Comparison of ENCODE assay signal across 12 cellular contexts in genomic region chr2:30464544-30465170, GRCh38. TPM values are rescaled to one million over a fixed set of nuclear protein-coding genes. Genes with fewer than 3 reads are reported as not detected.
DNase-seq lines count a peak whose midpoint lies in the region; ATAC-seq and TF ChIP-seq lines count a peak whose summit lies in the region.
"Had no signal": no experiment of that assay in that cellular context is flagged by ENCODE, and none has a peak within 500 bp of the region (broad histone marks: within the 10 kb centered on the region; RNA-seq: fewer than 3 reads in every experiment).

No MANE protein-coding gene starts in this region.

- H3F3A ChIP-seq in GM23248 (ENCODE audit: insufficient read depth) = no peaks in the 10 kb centered on the region
- no peaks in the 10 kb centered on the region for H3F3A ChIP-seq in OCI-LY1 (ENCODE audit: insufficient read depth, low read length)

- H3K9me2 ChIP-seq in GM23248 (ENCODE audit: insufficient read depth) (no peaks in the 10 kb centered on the region), OCI-LY1 (ENCODE audit: low read depth, low read length) (no peaks in the 10 kb centered on the region)

- H3K79me2 ChIP-seq in GM23248 (ENCODE audit: insufficient read depth) (peaks cover 81% of the 10 kb centered on the region), OCI-LY1 (ENCODE audit: insufficient read depth, low read length) (peaks cover 34% of the 10 kb centered on the region), parathyroid adenoma (peaks cover 8% of the 10 kb centered on the region)

- H3K4me3 Mint-ChIP-seq in endodermal cell = no peak overlapping the region
- H3K4me3 Mint-ChIP-seq: activated naive CD4-positive, alpha-beta T cell treated with anti-CD3 and anti-CD28 coated beads, Interleukin-2, amount 10 ng/mL, durations not matched to agents 7 days and 5 days had no signal

- H3K9me3 ChIP-seq in GM23248 (ENCODE audit: low read depth) (no peaks in the 10 kb centered on the region), OCI-LY1 (ENCODE audit: low read length) (peaks cover 8% of the 10 kb centered on the region), endodermal cell (ENCODE audit: control insufficient read depth, low read length) (no peaks in the 10 kb centered on the region), parathyroid adenoma (ENCODE audit: control insufficient read depth, low read length) (no peaks in the 10 kb centered on the region)
- H3K9me3 ChIP-seq: transverse colon had no signal

- H3K36me3 Mint-ChIP-seq in endodermal cell (ENCODE audit: low read depth) = peaks cover 14% of the 10 kb centered on the region

- H3K27me3 ChIP-seq in GM23248 (replicated peaks; ENCODE audit: insufficient read depth) (no peaks in the 10 kb centered on the region), OCI-LY1 (ENCODE audit: insufficient read depth, low read length) (no peaks in the 10 kb centered on the region), endodermal cell (ENCODE audit: control insufficient read depth, insufficient read depth, low read length, poor library complexity, severe bottlenecking) (no peaks in the 10 kb centered on the region), parathyroid adenoma (ENCODE audit: control insufficient read depth, insufficient read depth, low read length) (no peaks in the 10 kb centered on the region)
- H3K27me3 ChIP-seq: transverse colon had no signal

- H3K4me1 ChIP-seq in GM23248 (ENCODE audit: insufficient read depth) (0 out of 2 replicates have a peak, but pooled peaks cover 5% of the 10 kb centered on the region), OCI-LY1 (ENCODE audit: insufficient read depth, low read length, severe bottlenecking) (peaks cover 20% of the 10 kb centered on the region), endodermal cell (ENCODE audit: control insufficient read depth, insufficient read depth, low read length) (no peaks in the 10 kb centered on the region), parathyroid adenoma (no peaks in the 10 kb centered on the region)

- peaks cover 10% of the 10 kb centered on the region for H3K4me1 Mint-ChIP-seq in endodermal cell

- DNase-seq in GM23248 (no peak), endodermal cell (no peak), GDM1 (lab: John Stamatoyannopoulos, UW) (no peak)
- DNase-seq: activated naive CD4-positive, alpha-beta T cell treated with anti-CD3 and anti-CD28 coated beads, Interleukin-2, amount 10 ng/mL, durations not matched to agents 7 days and 5 days; C1 segment of cervical spinal cord; central memory CD4-positive, alpha-beta T cell; transverse colon had no signal

- in situ Hi-C loops in GM23248 (cut with MboI) = no loop called here

- H3K4me2 ChIP-seq in GM23248 (ENCODE audit: unreplicated experiment) (no peak overlapping the region), OCI-LY1 (ENCODE audit: low read length) (peak overlapping the region; percentile 33; the same call in 1 of the 2 replicates), parathyroid adenoma (ENCODE audit: low read length) (no peak overlapping the region)

- H4K20me1 ChIP-seq in GM23248 (ENCODE audit: insufficient read depth) (no peaks in the 10 kb centered on the region), OCI-LY1 (ENCODE audit: insufficient read depth, low read length) (no peaks in the 10 kb centered on the region)

- H3K27ac ChIP-seq in GM23248 = no peak overlapping the region
- H3K27ac ChIP-seq in OCI-LY1 (ENCODE audit: low read depth, low read length, poor library complexity, severe bottlenecking) = no peak overlapping the region
- peak overlapping the region; percentile 49 for H3K27ac ChIP-seq in endodermal cell (ENCODE audit: low read depth, low read length)
- H3K27ac ChIP-seq in parathyroid adenoma = peak overlapping the region; percentile 22

- no peaks in the 10 kb centered on the region for H3K27me3 Mint-ChIP-seq in endodermal cell (ENCODE audit: insufficient read depth)
- H3K27me3 Mint-ChIP-seq: activated naive CD4-positive, alpha-beta T cell treated with anti-CD3 and anti-CD28 coated beads, Interleukin-2, amount 10 ng/mL, durations not matched to agents 7 days and 5 days had no signal

- ATAC-seq in GM21717 (IDR thresholded peaks at IDR 0.05; ENCODE audit: unreplicated experiment) (no peak), GM19397 (IDR thresholded peaks at IDR 0.05; ENCODE audit: unreplicated experiment) (no peak), HG02970 (IDR thresholded peaks at IDR 0.05; ENCODE audit: low FRiP score, unreplicated experiment) (no peak)

- H3K36me3 ChIP-seq in GM23248 (ENCODE audit: low read depth) = no peaks in the 10 kb centered on the region
- no peaks in the 10 kb centered on the region; the same call in 1 of the 2 replicates for H3K36me3 ChIP-seq in OCI-LY1 (ENCODE audit: insufficient read depth, low read length)
- peaks cover 1% of the 10 kb centered on the region for H3K36me3 ChIP-seq in endodermal cell (ENCODE audit: control insufficient read depth, insufficient read depth, low read length)
- H3K36me3 ChIP-seq in parathyroid adenoma (ENCODE audit: control insufficient read depth, insufficient read depth, low read length) = no peaks in the 10 kb centered on the region
- H3K36me3 ChIP-seq: transverse colon had no signal

- peak overlapping the region; percentile 5 for H3K27ac Mint-ChIP-seq in endodermal cell
- H3K27ac Mint-ChIP-seq: activated naive CD4-positive, alpha-beta T cell treated with anti-CD3 and anti-CD28 coated beads, Interleukin-2, amount 10 ng/mL, durations not matched to agents 7 days and 5 days had no signal

- H2AFZ ChIP-seq in GM23248 (peak overlapping the region; percentile 53; the same call in 1 of the 2 replicates), OCI-LY1 (ENCODE audit: low read length) (no peak overlapping the region), parathyroid adenoma (no peak overlapping the region)

- WGBS in GM23248 (ENCODE audit: low coverage in 1 of 2, low lambda C conversion rate in 2 of 2, missing lambda C conversion rate in 2 of 2), 2 experiments = 63 to 67% methylated on average over 4 of the region's 4 CpGs
- WGBS in endodermal cell (ENCODE audit: insufficient coverage in 1 of 2, insufficient read length in 1 of 2), 2 experiments = 71 to 92% methylated on average over 1 to 4 of the region's 4 CpGs

- peaks cover 14% of the 10 kb centered on the region for H3K9me3 Mint-ChIP-seq in endodermal cell

- no peak overlapping the region for H3K4me3 ChIP-seq in GM23248
- H3K4me3 ChIP-seq in OCI-LY1 (ENCODE audit: low read depth, low read length, poor library complexity, severe bottlenecking) = no peak overlapping the region
- no peak overlapping the region for H3K4me3 ChIP-seq in endodermal cell (ENCODE audit: low read length)
- H3K4me3 ChIP-seq in parathyroid adenoma (ENCODE audit: low read depth, low read length) = no peak overlapping the region
- H3K4me3 ChIP-seq: transverse colon had no signal

- H3K9ac ChIP-seq in GM23248 (no peak overlapping the region), OCI-LY1 (ENCODE audit: low read length) (no peak overlapping the region; the same call in 1 of the 2 replicates), endodermal cell (ENCODE audit: extremely low read depth, low read length, poor library complexity, severe bottlenecking) (no peak overlapping the region), parathyroid adenoma (no peak overlapping the region)

- TF ChIP-seq CTCF in OCI-LY1 (IDR thresholded peaks at IDR 0.05; ENCODE audit: low read length) (no peak), endodermal cell (conservative IDR thresholded peaks at IDR 0.05) (no peak), parathyroid adenoma (IDR thresholded peaks at IDR 0.05) (no peak)

RNA-seq across cellular contexts. Expression of gene LCLAT1, which starts 17.6 kb away (rescaled TPM):
- 31.7 and 32.3 TPM in 2 replicates for total RNA-seq in GM23248 (2014; rRNA removed; shearing (Covaris generic))
- 29.7 and 31.2 TPM in 2 replicates for polyA plus RNA-seq in GM23248 (2016; fragmentation: Nextera tagmentation; extraction: Ambion mirVana)
- total RNA-seq in endodermal cell = 10 to 100 TPM; 30.2 to 34.2 TPM
- 11.5 TPM for polyA plus RNA-seq in endodermal cell (2013, experiment 1 of 2)
- 11.3 TPM for polyA plus RNA-seq in endodermal cell (2013, experiment 2 of 2)

Comparison
In these comparisons a context has a peak if more than half of its experiments do, and no peak if none do; other contexts are left out.
1. H3K27ac ChIP-seq: peak in endodermal cell (single experiment) and parathyroid adenoma (single experiment); none in GM23248 (single experiment) and OCI-LY1 (single experiment).